ENCODE assay signal across 20 cellular contexts in genomic region chr13:51147732-51148131, GRCh38. TPM values are rescaled to one million over a fixed set of nuclear protein-coding genes. Genes with fewer than 3 reads are reported as not detected.
DNase-seq lines count a peak whose midpoint lies in the region; ATAC-seq and TF ChIP-seq lines count a peak whose summit lies in the region.
"Had no signal": no experiment of that assay in that cellular context is flagged by ENCODE, and none has a peak within 500 bp of the region (broad histone marks: within the 10 kb centered on the region; RNA-seq: fewer than 3 reads in every experiment).

No MANE protein-coding gene starts in this region.

- H3K4me3 Mint-ChIP-seq in activated T-helper 2 cell treated with anti-CD3 and anti-CD28 coated beads, Interferon-gamma antibody, Interleukin-2, Interleukin-4, amounts not matched to agents 10 μg/mL and 5 μg/mL and 100 μg/mL, durations not matched to agents 14 hours and 24 hours and 36 hours (ENCODE audit: low read depth), result no peak overlapping the region
- H3K4me3 Mint-ChIP-seq in Caco-2 (ENCODE audit: unreplicated experiment), result no peak overlapping the region
- H3K4me3 Mint-ChIP-seq: CD4-positive, CD25-positive, alpha-beta regulatory T cell had no signal

- H3K4me3 ChIP-seq in A673 (ENCODE audit: low read depth, low read length, poor library complexity, severe bottlenecking) (no peak overlapping the region), HUES64 (ENCODE audit: low read length) (no peak overlapping the region), iPS-20b (ENCODE audit: low read length) (peak overlapping the region; percentile 31; the same call in 1 of the 2 replicates), Caco-2 (ENCODE audit: low read depth, low read length) (no peak overlapping the region)
- H3K4me3 ChIP-seq: PC-9 had no signal

- BruUV-seq in A673 (replicated peaks; lab: Mats Ljungman, UMichigan) (TSS peak; percentile 84), Caco-2 (replicated peaks; lab: Mats Ljungman, UMichigan) (no TSS peak)

- H3K9me3 ChIP-seq in A673 (ENCODE audit: low read depth, low read length, poor library complexity, severe bottlenecking) (no peaks in the 10 kb centered on the region), HUES64 (ENCODE audit: insufficient read depth, low read depth, low read length) (peaks cover 20% of the 10 kb centered on the region; the same call in 1 of the 2 replicates), iPS-20b (ENCODE audit: insufficient read depth, low read depth, low read length) (peaks cover 23% of the 10 kb centered on the region), Caco-2 (no peaks in the 10 kb centered on the region)
- H3K9me3 ChIP-seq: BE2C had no signal

- H3K9me3 Mint-ChIP-seq in activated T-helper 2 cell treated with anti-CD3 and anti-CD28 coated beads, Interferon-gamma antibody, Interleukin-2, Interleukin-4, amounts not matched to agents 10 μg/mL and 5 μg/mL and 100 μg/mL, durations not matched to agents 14 hours and 24 hours and 36 hours, result peaks cover 5% of the 10 kb centered on the region
- no peaks in the 10 kb centered on the region for H3K9me3 Mint-ChIP-seq in Caco-2 (ENCODE audit: unreplicated experiment)

- H3K27ac ChIP-seq in A673 (ENCODE audit: low read depth, low read length, poor library complexity, severe bottlenecking) (peak overlapping the region; percentile 80), HUES64 (ENCODE audit: low read depth, low read length) (peak overlapping the region; percentile 91), iPS-20b (ENCODE audit: low read length) (peak overlapping the region; percentile 50)
- H3K27ac ChIP-seq: KMS-11, PC-9 had no signal

- ATAC-seq in left colon (no peak), omental fat pad (ENCODE audit: low FRiP score) (no peak), HG03039 (IDR thresholded peaks at IDR 0.05; ENCODE audit: unreplicated experiment) (no peak)

- H3K27ac Mint-ChIP-seq in activated T-helper 2 cell treated with anti-CD3 and anti-CD28 coated beads, Interferon-gamma antibody, Interleukin-2, Interleukin-4, amounts not matched to agents 10 μg/mL and 5 μg/mL and 100 μg/mL, durations not matched to agents 14 hours and 24 hours and 36 hours, result peak overlapping the region; percentile 35
- H3K27ac Mint-ChIP-seq in Caco-2 (ENCODE audit: unreplicated experiment), result no peak overlapping the region

- H3K36me3 ChIP-seq in A673 (ENCODE audit: insufficient read depth, low read length, poor library complexity, severe bottlenecking) (no peaks in the 10 kb centered on the region), HUES64 (ENCODE audit: insufficient read depth, low read length) (no peaks in the 10 kb centered on the region), iPS-20b (ENCODE audit: insufficient read depth, low read depth, low read length) (peaks cover 8% of the 10 kb centered on the region; the same call in 1 of the 2 replicates), Caco-2 (ENCODE audit: control insufficient read depth, insufficient read depth, low read length) (no peaks in the 10 kb centered on the region)
- H3K36me3 ChIP-seq: BE2C had no signal

- no peaks in the 10 kb centered on the region for H3K27me3 ChIP-seq in A673 (replicated peaks; ENCODE audit: insufficient read depth, low read depth, low read length, poor library complexity)
- no peaks in the 10 kb centered on the region for H3K27me3 ChIP-seq in HUES64 (ENCODE audit: insufficient read depth, low read length)
- no peaks in the 10 kb centered on the region for H3K27me3 ChIP-seq in iPS-20b (ENCODE audit: insufficient read depth, low read length)
- H3K27me3 ChIP-seq in Caco-2 (replicated peaks; ENCODE audit: control insufficient read depth, insufficient read depth, low read length), result no peaks in the 10 kb centered on the region
- H3K27me3 ChIP-seq: BE2C had no signal

- peak overlapping the region; percentile 41; the same call in 1 of the 2 replicates for H3K9ac ChIP-seq in HUES64 (ENCODE audit: low read depth, low read length)
- H3K9ac ChIP-seq in iPS-20b (ENCODE audit: low read depth, low read length), result peak overlapping the region; percentile 14; the same call in 1 of the 2 replicates
- H3K9ac ChIP-seq: KMS-11 had no signal

- H3K4me1 ChIP-seq in A673 (ENCODE audit: insufficient read depth, low read length, poor library complexity, severe bottlenecking) (peaks cover 20% of the 10 kb centered on the region), HUES64 (ENCODE audit: insufficient read depth, low read length) (peaks cover 47% of the 10 kb centered on the region), iPS-20b (ENCODE audit: insufficient read depth, low read length) (peaks cover 36% of the 10 kb centered on the region), Caco-2 (no peaks in the 10 kb centered on the region)

- H3K27me3 Mint-ChIP-seq in activated T-helper 2 cell treated with anti-CD3 and anti-CD28 coated beads, Interferon-gamma antibody, Interleukin-2, Interleukin-4, amounts not matched to agents 10 μg/mL and 5 μg/mL and 100 μg/mL, durations not matched to agents 14 hours and 24 hours and 36 hours (ENCODE audit: low read depth), result peaks cover 11% of the 10 kb centered on the region
- peaks cover 3% of the 10 kb centered on the region for H3K27me3 Mint-ChIP-seq in Caco-2 (ENCODE audit: insufficient read depth, unreplicated experiment)

- DNase-seq in A673 (ENCODE audit: low spot score), result no peak
- DNase-seq in activated T-helper 2 cell treated with anti-CD3 and anti-CD28 coated beads, Interferon-gamma antibody, Interleukin-2, Interleukin-4, amounts not matched to agents 10 μg/mL and 5 μg/mL and 100 μg/mL, durations not matched to agents 14 hours and 24 hours and 36 hours (ENCODE audit: low spot score), result no peak
- no peak for DNase-seq in left colon
- no peak for DNase-seq in omental fat pad (ENCODE audit: low spot score)
- DNase-seq in Caco-2, result no peak
- DNase-seq: BE2C, DMS153, GF-D8, GOT3, MV-4-11, NCI-H1694 treated with DMSO at 0.1 percent for 48 hours, NCI-H774, PC-9 had no signal

- TF ChIP-seq CTCF in A673 (conservative IDR thresholded peaks at IDR 0.05; ENCODE audit: low read depth, low read length) (no peak), omental fat pad (IDR thresholded peaks at IDR 0.05) (no peak), Caco-2 (IDR thresholded peaks at IDR 0.05; ENCODE audit: insufficient read depth in 1 of 2, low read depth in 1 of 2, low read length in 1 of 2, severe bottlenecking in 1 of 2, unreplicated experiment in 1 of 2) (no peak)

- 44% methylated on average over 6 of the region's 7 CpGs for WGBS in HUES64

- CTCF ChIA-PET in A673 (lab: Charles Lee), result interaction anchor here (0.7 to 4.0 kb wide), 2 partner anchors 47 to 139 kb away, joined by 4 to 49 read pairs; no protein-coding TSS in a partner anchor
- CTCF ChIA-PET in Caco-2 (lab: Charles Lee), result interaction anchor here (3.2 kb wide), 1 partner anchor 138 kb away, joined by 62 read pairs; no protein-coding TSS in a partner anchor

- POLR2A ChIA-PET in A673 (lab: Charles Lee; ENCODE audit: low non-redundant PET) (no interaction called here), Caco-2 (lab: Charles Lee) (no interaction called here)

- peaks cover 5% of the 10 kb centered on the region for H3K4me1 Mint-ChIP-seq in activated T-helper 2 cell treated with anti-CD3 and anti-CD28 coated beads, Interferon-gamma antibody, Interleukin-2, Interleukin-4, amounts not matched to agents 10 μg/mL and 5 μg/mL and 100 μg/mL, durations not matched to agents 14 hours and 24 hours and 36 hours (ENCODE audit: low read depth)
- no peaks in the 10 kb centered on the region for H3K4me1 Mint-ChIP-seq in Caco-2 (ENCODE audit: low read depth, unreplicated experiment)

- H3K36me3 Mint-ChIP-seq in activated T-helper 2 cell treated with anti-CD3 and anti-CD28 coated beads, Interferon-gamma antibody, Interleukin-2, Interleukin-4, amounts not matched to agents 10 μg/mL and 5 μg/mL and 100 μg/mL, durations not matched to agents 14 hours and 24 hours and 36 hours (ENCODE audit: low read depth), result no peaks in the 10 kb centered on the region
- H3K36me3 Mint-ChIP-seq in Caco-2 (ENCODE audit: insufficient read depth, unreplicated experiment), result no peaks in the 10 kb centered on the region
- H3K36me3 Mint-ChIP-seq: CD4-positive, CD25-positive, alpha-beta regulatory T cell had no signal

- intact Hi-C loops in A673 (cut with micrococcal nuclease; ENCODE audit: unreplicated experiment), result loop anchor here (1.0 to 10.0 kb wide), 3 partner anchors 355 to 977 kb away; partner anchors contain the start of genes DHRS12 and NEK5
- intact Hi-C loops in activated T-helper 2 cell treated with anti-CD3 and anti-CD28 coated beads, Interferon-gamma antibody, Interleukin-2, Interleukin-4, amounts not matched to agents 10 μg/mL and 5 μg/mL and 100 μg/mL, durations not matched to agents 14 hours and 24 hours and 36 hours (cut with micrococcal nuclease), result no loop called here
- intact Hi-C loops in left colon (cut with DNase I, micrococcal nuclease), result loop anchor here in 1 of 2 donors (2.0 kb wide), 1 partner anchor 139 kb away; no protein-coding TSS in a partner anchor
- intact Hi-C loops in Caco-2 (cut with micrococcal nuclease; ENCODE audit: unreplicated experiment), result loop anchor here (5.0 kb wide), 2 partner anchors 285 to 650 kb away; no protein-coding TSS in a partner anchor

RNA-seq across cellular contexts. Expression of gene C13orf42, which starts 36.7 kb away (rescaled TPM):
- not detected in 2 replicates for total RNA-seq in A673 (2021)
- polyA plus RNA-seq in HUES64 (2013, experiment 1 of 2), result 6.7 TPM
- 3.7 TPM for polyA plus RNA-seq in HUES64 (2013, experiment 2 of 2)
- total RNA-seq in activated T-helper 2 cell treated with anti-CD3 and anti-CD28 coated beads, Interferon-gamma antibody, Interleukin-2, Interleukin-4, amounts not matched to agents 10 μg/mL and 5 μg/mL and 100 μg/mL, durations not matched to agents 14 hours and 24 hours and 36 hours, result not detected in 2 replicates
- total RNA-seq in left colon, result not detected
- total RNA-seq in omental fat pad, result not detected
- not detected in 2 replicates for total RNA-seq in Caco-2 (2022)
- total RNA-seq: A172; CD4-positive, CD25-positive, alpha-beta regulatory T cell; Daoy; PC-9 had no signal
- polyA plus RNA-seq: CD4-positive, CD25-positive, alpha-beta regulatory T cell had no signal
